In genomic region chr1:243391355-243391754, GRCh38 we compare ENCODE assay signal across 19 cellular contexts.
DNase-seq lines count a peak whose midpoint lies in the region; ATAC-seq, FAIRE-seq and TF ChIP-seq lines count a peak whose summit lies in the region.
"Had no signal": no experiment of that assay in that cellular context is flagged by ENCODE, and none has a peak within 500 bp of the region (broad histone marks: within the 10 kb centered on the region; RNA-seq: fewer than 3 reads in every experiment).

No MANE protein-coding gene starts in this region.

- H3K27ac ChIP-seq in kidney (ENCODE audit: low read depth in 2 of 2, low read length in 2 of 2): no peak overlapping the region
- H3K27ac ChIP-seq: 22Rv1; BLaER1 treated with 17β-estradiol and CSF1 and Interleukin-3, amounts not matched to agents 10 nM and 100 nM; HL-60 had no signal

- H3K36me3 ChIP-seq in kidney (ENCODE audit: control insufficient read depth in 1 of 2, insufficient read depth in 2 of 2, low read length in 2 of 2): no peaks in the 10 kb centered on the region
- H3K36me3 ChIP-seq: HAP-1 had no signal

- no peak for TF ChIP-seq CTCF in WTC11 (IDR thresholded peaks at IDR 0.05)
- TF ChIP-seq CTCF in kidney (IDR thresholded peaks at IDR 0.05; ENCODE audit: borderline replicate concordance, extremely low read depth, insufficient read depth): no peak
- TF ChIP-seq CTCF in foreskin fibroblast (IDR thresholded peaks at IDR 0.05; ENCODE audit: low read depth, low read length): no peak

- H3K9me3 Mint-ChIP-seq in activated CD4-positive, alpha-beta T cell treated with anti-CD3 and anti-CD28 coated beads, Interleukin-2, amount 10 ng/mL, durations not matched to agents 24 days and 14 days: no peaks in the 10 kb centered on the region
- H3K9me3 Mint-ChIP-seq in activated CD4-positive, alpha-beta T cell treated with anti-CD3 and anti-CD28 coated beads for 36 hours (ENCODE audit: low read depth): no peaks in the 10 kb centered on the region
- no peaks in the 10 kb centered on the region for H3K9me3 Mint-ChIP-seq in WTC11
- H3K9me3 Mint-ChIP-seq: CD8-positive, alpha-beta T cell had no signal

- in situ Hi-C loops in ACHN (cut with HindIII; ENCODE audit: low pct_ligation_motif_present, low pct_unique_long_range_greater_than_20kb, low sequenced_read_pairs): no loop called here

- no peak overlapping the region for H3K4me3 Mint-ChIP-seq in activated CD4-positive, alpha-beta T cell treated with anti-CD3 and anti-CD28 coated beads, Interleukin-2, amount 10 ng/mL, durations not matched to agents 24 days and 14 days
- no peak overlapping the region for H3K4me3 Mint-ChIP-seq in activated CD4-positive, alpha-beta T cell treated with anti-CD3 and anti-CD28 coated beads for 36 hours
- no peak overlapping the region for H3K4me3 Mint-ChIP-seq in WTC11
- H3K4me3 Mint-ChIP-seq: B cell; CD8-positive, alpha-beta T cell had no signal

- peak; percentile 31 for DNase-seq in activated CD4-positive, alpha-beta T cell treated with anti-CD3 and anti-CD28 coated beads, Interleukin-2, amount 10 ng/mL, durations not matched to agents 24 days and 14 days
- no peak for DNase-seq in activated CD4-positive, alpha-beta T cell treated with anti-CD3 and anti-CD28 coated beads for 36 hours
- DNase-seq in WTC11 (ENCODE audit: low spot score) (no peak), kidney (peak; percentile 40), foreskin fibroblast (no peak), ACHN (no peak)
- DNase-seq: CD8-positive, alpha-beta T cell; DMS153; DMS79; GDM1 had no signal

- H3K4me1 ChIP-seq in kidney (ENCODE audit: control insufficient read depth in 1 of 2, insufficient read depth in 1 of 2, low read depth in 1 of 2, low read length in 2 of 2): no peaks in the 10 kb centered on the region

- CTCF ChIA-PET in activated CD4-positive, alpha-beta T cell treated with anti-CD3 and anti-CD28 coated beads for 36 hours (lab: Charles Lee): no interaction called here
- CTCF ChIA-PET in WTC11 (lab: Charles Lee): interaction anchor here (1.9 kb wide), 1 partner anchor 48 kb away, joined by 5 read pairs; no protein-coding TSS in a partner anchor

- no peak for FAIRE-seq in kidney (lab: Jason Lieb, UNC)
- FAIRE-seq: GM12892, GM18507, H1 had no signal

- POLR2A ChIA-PET in activated CD4-positive, alpha-beta T cell treated with anti-CD3 and anti-CD28 coated beads for 36 hours (lab: Charles Lee): no interaction called here
- POLR2A ChIA-PET in WTC11 (lab: Charles Lee): no interaction called here

- H3K4me1 Mint-ChIP-seq in activated CD4-positive, alpha-beta T cell treated with anti-CD3 and anti-CD28 coated beads, Interleukin-2, amount 10 ng/mL, durations not matched to agents 24 days and 14 days: peaks cover 9% of the 10 kb centered on the region
- peaks cover 7% of the 10 kb centered on the region for H3K4me1 Mint-ChIP-seq in activated CD4-positive, alpha-beta T cell treated with anti-CD3 and anti-CD28 coated beads for 36 hours
- H3K4me1 Mint-ChIP-seq in WTC11: peaks cover 39% of the 10 kb centered on the region
- H3K4me1 Mint-ChIP-seq: B cell had no signal

- no peak overlapping the region for H3K9ac ChIP-seq in kidney (ENCODE audit: low read length in 2 of 2)
- H3K9ac ChIP-seq: BLaER1 treated with 17β-estradiol and CSF1 and Interleukin-3, amounts not matched to agents 10 nM and 100 nM had no signal

- intact Hi-C loops in activated CD4-positive, alpha-beta T cell treated with anti-CD3 and anti-CD28 coated beads, Interleukin-2, amount 10 ng/mL, durations not matched to agents 24 days and 14 days (cut with micrococcal nuclease): no loop called here
- intact Hi-C loops in activated CD4-positive, alpha-beta T cell treated with anti-CD3 and anti-CD28 coated beads for 36 hours (cut with DNase I, micrococcal nuclease): no loop called here
- intact Hi-C loops in kidney (cut with DNase I): no loop called here

- no peaks in the 10 kb centered on the region for H3K9me3 ChIP-seq in kidney (ENCODE audit: control insufficient read depth in 1 of 2, low read length in 2 of 2)
- H3K9me3 ChIP-seq: BLaER1 treated with 17β-estradiol and CSF1 and Interleukin-3, amounts not matched to agents 10 nM and 100 nM; HAP-1 had no signal

- H3K27ac Mint-ChIP-seq in activated CD4-positive, alpha-beta T cell treated with anti-CD3 and anti-CD28 coated beads, Interleukin-2, amount 10 ng/mL, durations not matched to agents 24 days and 14 days: no peak overlapping the region
- no peak overlapping the region for H3K27ac Mint-ChIP-seq in activated CD4-positive, alpha-beta T cell treated with anti-CD3 and anti-CD28 coated beads for 36 hours
- H3K27ac Mint-ChIP-seq in WTC11: no peak overlapping the region
- H3K27ac Mint-ChIP-seq: B cell; CD8-positive, alpha-beta T cell had no signal

- H3K36me3 Mint-ChIP-seq in activated CD4-positive, alpha-beta T cell treated with anti-CD3 and anti-CD28 coated beads, Interleukin-2, amount 10 ng/mL, durations not matched to agents 24 days and 14 days (ENCODE audit: low read depth): peaks cover 1% of the 10 kb centered on the region
- H3K36me3 Mint-ChIP-seq in activated CD4-positive, alpha-beta T cell treated with anti-CD3 and anti-CD28 coated beads for 36 hours (ENCODE audit: low read depth): peaks cover 6% of the 10 kb centered on the region
- no peaks in the 10 kb centered on the region for H3K36me3 Mint-ChIP-seq in WTC11

- no peak for ATAC-seq in activated CD4-positive, alpha-beta T cell treated with anti-CD3 and anti-CD28 coated beads for 36 hours
- peak; percentile 61 for ATAC-seq in WTC11
- no peak for ATAC-seq in HG03095 (IDR thresholded peaks at IDR 0.05; ENCODE audit: unreplicated experiment)
- ATAC-seq: CD8-positive, alpha-beta T cell had no signal

- H3K4me3 ChIP-seq in kidney (ENCODE audit: low read length in 2 of 2) (no peak overlapping the region), foreskin fibroblast (ENCODE audit: low read depth in 1 of 2, low read length in 2 of 2) (no peak overlapping the region)
- H3K4me3 ChIP-seq: BLaER1 treated with 17β-estradiol and CSF1 and Interleukin-3, amounts not matched to agents 10 nM and 100 nM; HAP-1 had no signal

- no peaks in the 10 kb centered on the region for H3K27me3 Mint-ChIP-seq in activated CD4-positive, alpha-beta T cell treated with anti-CD3 and anti-CD28 coated beads, Interleukin-2, amount 10 ng/mL, durations not matched to agents 24 days and 14 days
- no peaks in the 10 kb centered on the region for H3K27me3 Mint-ChIP-seq in activated CD4-positive, alpha-beta T cell treated with anti-CD3 and anti-CD28 coated beads for 36 hours
- no peaks in the 10 kb centered on the region for H3K27me3 Mint-ChIP-seq in WTC11 (ENCODE audit: low read depth)
- H3K27me3 Mint-ChIP-seq: B cell had no signal

TF ChIP-seq in WTC11, 78 proteins besides CTCF, POLR2A, EP300 and RAD21:
- TF ChIP-seq ARID4B (CRISPR knock-in tag; IDR thresholded peaks at IDR 0.05; ENCODE audit: borderline replicate concordance): no peak
- TF ChIP-seq ZNF396 (CRISPR knock-in tag; IDR thresholded peaks at IDR 0.05; ENCODE audit: borderline replicate concordance): no peak
- no peak for TF ChIP-seq ZNF232 (CRISPR knock-in tag; IDR thresholded peaks at IDR 0.05)
- TF ChIP-seq E2F5 (CRISPR knock-in tag; IDR thresholded peaks at IDR 0.05): no peak
- no peak for TF ChIP-seq HMGXB4 (CRISPR knock-in tag; IDR thresholded peaks at IDR 0.05)
TF ChIP-seq in WTC11: peak in this region for 0.

Comparison
In these comparisons a context has a peak if more than half of its experiments do, and no peak if none do; other contexts are left out.
1. DNase-seq: peak in activated CD4-positive, alpha-beta T cell treated with anti-CD3 and anti-CD28 coated beads, Interleukin-2, amount 10 ng/mL, durations not matched to agents 24 days and 14 days (single experiment) and kidney (single experiment); none in activated CD4-positive, alpha-beta T cell treated with anti-CD3 and anti-CD28 coated beads for 36 hours (single experiment), WTC11 (single experiment), foreskin fibroblast (0 of 2) and ACHN (single experiment).